Comparison of ENCODE assay signal across 12 cellular contexts in genomic region chr1:230114245-230114651, GRCh38. TPM values are rescaled to one million over a fixed set of nuclear protein-coding genes. Genes with fewer than 3 reads are reported as not detected.
DNase-seq lines count a peak whose midpoint lies in the region; ATAC-seq and TF ChIP-seq lines count a peak whose summit lies in the region.
"Had no signal": no experiment of that assay in that cellular context is flagged by ENCODE, and none has a peak within 500 bp of the region (broad histone marks: within the 10 kb centered on the region; RNA-seq: fewer than 3 reads in every experiment).

No MANE protein-coding gene starts in this region.

- peaks cover 4% of the 10 kb centered on the region for H3K36me3 ChIP-seq in mammary epithelial cell (ENCODE audit: insufficient read depth, low read length)
- no peaks in the 10 kb centered on the region for H3K36me3 ChIP-seq in transverse colon

- H3K27ac Mint-ChIP-seq in MCF 10A (ENCODE audit: low read depth, unreplicated experiment) (peak overlapping the region; percentile 98), nephron progenitor cell (peak overlapping the region; percentile 73)
- H3K27ac Mint-ChIP-seq: endodermal cell had no signal

- no peak overlapping the region for H3K4me2 ChIP-seq in mammary epithelial cell (ENCODE audit: insufficient read depth, low read depth, low read length)

- H3K9ac ChIP-seq in mammary epithelial cell (ENCODE audit: insufficient read depth, low read length), result no peak overlapping the region

- H4K20me1 ChIP-seq in mammary epithelial cell (ENCODE audit: insufficient read depth, low read length), result no peaks in the 10 kb centered on the region

- POLR2A ChIA-PET in MCF 10A (lab: Yijun Ruan, JAX), result interaction anchor here (0.6 to 5.7 kb wide), 13 partner anchors 8 to 227 kb away, joined by 3 to 57 read pairs (median 6); no protein-coding TSS in a partner anchor

- dilution Hi-C loops in mammary epithelial cell (cut with HindIII; ENCODE audit: low sequenced_read_pairs), result no loop called here

- TF ChIP-seq CTCF in MCF 10A (IDR thresholded peaks at IDR 0.05; ENCODE audit: unreplicated experiment), result no peak
- TF ChIP-seq CTCF in mammary epithelial cell (conservative IDR thresholded peaks at IDR 0.05 in 1 of 2, IDR thresholded peaks at IDR 0.05 in 1 of 2; ENCODE audit: extremely low read depth in 1 of 2, insufficient read depth in 1 of 2, low read depth in 1 of 2, low read length in 2 of 2), result no peak
- TF ChIP-seq CTCF in nephron progenitor cell (IDR thresholded peaks at IDR 0.05), result no peak
- no peak for TF ChIP-seq CTCF in transverse colon (IDR thresholded peaks at IDR 0.05)

- peaks cover 97% of the 10 kb centered on the region for H3K79me2 ChIP-seq in mammary epithelial cell (ENCODE audit: insufficient read depth, low read length)

- ATAC-seq in HG02623 (IDR thresholded peaks at IDR 0.05; ENCODE audit: unreplicated experiment) (no peak), HG02642 (IDR thresholded peaks at IDR 0.05; ENCODE audit: poor library complexity, unreplicated experiment) (no peak)
- ATAC-seq: Panc1 had no signal

- no peaks in the 10 kb centered on the region for H3K27me3 ChIP-seq in mammary epithelial cell (ENCODE audit: insufficient read depth, low read length)
- no peaks in the 10 kb centered on the region for H3K27me3 ChIP-seq in transverse colon

- H3K4me3 ChIP-seq in mammary epithelial cell (replicated peaks in 1 of 3; ENCODE audit: insufficient read depth in 1 of 3, low read depth in 2 of 3, low read length in 3 of 3), result no peak overlapping the region
- H3K4me3 ChIP-seq in transverse colon, result no peak overlapping the region

- CTCF ChIA-PET in MCF 10A (lab: Yijun Ruan, JAX), result interaction anchor here (0.6 to 2.2 kb wide), 13 partner anchors 8 to 453 kb away, joined by 3 to 16 read pairs (median 4); no protein-coding TSS in a partner anchor
- CTCF ChIA-PET in mammary epithelial cell (lab: Charles Lee; ENCODE audit: low non-redundant PET), result no interaction called here

- H3K36me3 Mint-ChIP-seq in MCF 10A (ENCODE audit: insufficient read depth, unreplicated experiment) (peaks cover 21% of the 10 kb centered on the region), nephron progenitor cell (ENCODE audit: low read depth) (peaks cover 25% of the 10 kb centered on the region)

- intact Hi-C loops in MCF 10A (cut with micrococcal nuclease) (no loop called here), mammary epithelial cell (cut with micrococcal nuclease) (no loop called here), transverse colon (cut with DNase I; ENCODE audit: low total_unique reads) (no loop called here)

- 98% methylated on average over 11 of the region's 14 CpGs for WGBS in mammary epithelial cell (ENCODE audit: low coverage, missing lambda C conversion rate)
- 86 to 94% methylated on average over 8 to 14 of the region's 14 CpGs for WGBS in transverse colon (ENCODE audit: low coverage in 1 of 2), 2 donors

- peaks cover 47% of the 10 kb centered on the region for H3K4me1 Mint-ChIP-seq in MCF 10A (ENCODE audit: insufficient read depth, unreplicated experiment)
- peaks cover 81% of the 10 kb centered on the region for H3K4me1 Mint-ChIP-seq in nephron progenitor cell

- H3K9me3 Mint-ChIP-seq in MCF 10A (ENCODE audit: unreplicated experiment) (no peaks in the 10 kb centered on the region), nephron progenitor cell (no peaks in the 10 kb centered on the region)
- H3K9me3 Mint-ChIP-seq: endodermal cell had no signal

- H2AFZ ChIP-seq in mammary epithelial cell (ENCODE audit: low read depth, low read length), result no peak overlapping the region

- H3K4me1 ChIP-seq in mammary epithelial cell (ENCODE audit: insufficient read depth, low read length), result no peaks in the 10 kb centered on the region
- peaks cover 16 to 32% (median 26%) of the 10 kb centered on the region in 4 donors for H3K4me1 ChIP-seq in transverse colon

- in situ Hi-C loops in mammary epithelial cell (cut with MboI; ENCODE audit: low sequenced_read_pairs in 2 of 2), result no loop called here
- in situ Hi-C loops in transverse colon (cut with MboI; ENCODE audit: low pct_ligation_motif_present in 1 of 4, low pct_unique_long_range_greater_than_20kb in 1 of 4, low sequenced_read_pairs in 3 of 4), result no loop called here

- no peak for TF ChIP-seq EP300 in transverse colon (IDR thresholded peaks at IDR 0.05; ENCODE audit: low read depth)

- DNase-seq in MCF 10A (ENCODE audit: unreplicated experiment) (no peak), mammary epithelial cell (no peak), fibroblast of gingiva (ENCODE audit: low read depth) (peak; percentile 44), nephron progenitor cell (no peak), transverse colon (no peak), cerebellar nuclear complex (lab: John Stamatoyannopoulos, UW) (no peak)
- DNase-seq: NCI-H2171 treated with DMSO at 0.1 percent for 48 hours; stimulated activated naive CD4-positive, alpha-beta T cell treated with Interleukin-2 at 50 U/mL for 16 hours had no signal

- TSS peak; percentile 80 for BruUV-seq in MCF 10A (replicated peaks; lab: Mats Ljungman, UMichigan)
- no TSS peak for BruUV-seq in mammary epithelial cell (replicated peaks; lab: Mats Ljungman, UMichigan)

- H3K27me3 Mint-ChIP-seq in MCF 10A (ENCODE audit: insufficient read depth, unreplicated experiment), result no peaks in the 10 kb centered on the region
- no peaks in the 10 kb centered on the region for H3K27me3 Mint-ChIP-seq in nephron progenitor cell (ENCODE audit: low read depth, poor library complexity)

- H3K4me3 Mint-ChIP-seq in MCF 10A (ENCODE audit: unreplicated experiment), result peak overlapping the region; percentile 62
- peak overlapping the region; percentile 2 for H3K4me3 Mint-ChIP-seq in nephron progenitor cell
- H3K4me3 Mint-ChIP-seq: endodermal cell had no signal

- H3K9me3 ChIP-seq in mammary epithelial cell (replicated peaks; ENCODE audit: insufficient read depth, low read length) (no peaks in the 10 kb centered on the region), transverse colon (no peaks in the 10 kb centered on the region)

- TF ChIP-seq POLR2A in transverse colon (IDR thresholded peaks at IDR 0.05), result no peak

- H3K27ac ChIP-seq in mammary epithelial cell (ENCODE audit: insufficient read depth, low read depth, low read length) (no peak overlapping the region), transverse colon (peak overlapping the region; percentile 34 to 66 (median 53))

RNA-seq across cellular contexts. Expression of gene GALNT2, which starts 47.2 kb away (rescaled TPM):
- total RNA-seq in MCF 10A (2022) (104 and 114 TPM in 2 replicates), mammary epithelial cell (100 to 1,000 TPM; 117 to 125 TPM), transverse colon (10 to 100 TPM; 16.5 to 48.8 (median 36.8) TPM)
- 93.3 TPM for polyA plus RNA-seq in mammary epithelial cell
- polyA minus RNA-seq in mammary epithelial cell, result 83.5 TPM
